Comparison of ENCODE assay signal across 28 cellular contexts in the genomic region with DNA sequence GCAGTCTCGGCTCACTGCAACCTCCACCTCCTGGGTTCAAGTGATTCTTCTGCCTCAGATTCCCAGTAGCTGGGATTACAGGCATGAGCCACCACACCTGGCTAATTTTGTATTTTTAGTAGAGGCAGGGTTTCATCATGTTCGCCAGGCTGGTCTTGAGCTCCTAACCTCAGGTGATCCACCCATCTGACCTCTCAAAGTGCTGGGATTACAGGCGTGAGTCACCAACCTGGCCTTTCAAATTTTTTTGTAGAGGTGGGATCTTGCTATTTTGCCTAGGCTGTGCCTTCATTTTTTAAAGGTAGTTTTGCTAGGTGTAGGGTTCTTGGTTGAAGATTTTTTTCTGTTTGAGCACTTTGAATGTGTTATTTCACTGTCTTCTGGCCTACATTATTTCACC.
"Had no signal": no experiment of that assay in that cellular context is flagged by ENCODE, and none has a peak within 500 bp of the region (broad histone marks: within the 10 kb centered on the region; RNA-seq: fewer than 3 reads in every experiment).

No MANE protein-coding gene starts in this region.

- H3K9me3 ChIP-seq: MG63, Peyer's patch, SJSA1 had no signal

- H3K9me3 Mint-ChIP-seq: activated B cell treated with CpG ODN at 0.5 μM for 24 hours; activated CD4-positive, alpha-beta memory T cell treated with anti-CD3 and anti-CD28 coated beads for 36 hours; activated naive CD4-positive, alpha-beta T cell treated with anti-CD3 and anti-CD28 coated beads for 36 hours; activated T-cell treated with anti-CD3 and anti-CD28 coated beads, Interleukin-2, amount 50 U/mL, for 24 hours; activated T-helper 17 cell treated with anti-CD3 and anti-CD28 coated beads, Interleukin-2, amount 50 U/mL, for 72 hours; IgD-negative memory B cell had no signal

- H3K27ac ChIP-seq: cardiac muscle cell, Peyer's patch, SJSA1 had no signal

- H3K4me3 Mint-ChIP-seq: activated B cell treated with CpG ODN at 0.5 μM for 24 hours; activated CD4-positive, alpha-beta memory T cell treated with anti-CD3 and anti-CD28 coated beads for 36 hours; activated CD4-positive, alpha-beta T cell treated with anti-CD3 and anti-CD28 coated beads, Interleukin-2, amount 10 ng/mL, durations not matched to agents 24 days and 14 days; activated naive CD4-positive, alpha-beta T cell treated with anti-CD3 and anti-CD28 coated beads for 36 hours; activated naive CD8-positive, alpha-beta T cell; activated T-cell treated with anti-CD3 and anti-CD28 coated beads, Interleukin-2, amount 50 U/mL, for 24 hours; activated T-helper 17 cell treated with anti-CD3 and anti-CD28 coated beads, Interleukin-2, amount 50 U/mL, for 72 hours; brain; IgD-negative memory B cell had no signal

- H3K4me1 ChIP-seq: SJSA1 had no signal

- DNase-seq: activated B cell treated with CpG ODN at 0.5 μM for 24 hours; activated CD4-positive, alpha-beta memory T cell treated with anti-CD3 and anti-CD28 coated beads for 36 hours; activated CD4-positive, alpha-beta T cell treated with anti-CD3 and anti-CD28 coated beads for 1 hour; activated CD4-positive, alpha-beta T cell treated with anti-CD3 and anti-CD28 coated beads, Interleukin-2, amount 10 ng/mL, durations not matched to agents 24 days and 14 days; activated gamma-delta T cell; activated naive CD4-positive, alpha-beta T cell treated with anti-CD3 and anti-CD28 coated beads for 36 hours; activated T-cell treated with anti-CD3 and anti-CD28 coated beads, Interleukin-2, amount 50 U/mL, for 24 hours; amygdala; KG1; MG63; MV-4-11; NCI-H1092 treated with DMSO at 0.1 percent for 48 hours; NCI-H1417 treated with DMSO at 0.1 percent for 48 hours; NCI-H1694; NCI-H2029; NCI-H510A treated with DMSO at 0.1 percent for 48 hours; NCI-H69; Peyer's patch; SHP77; SW 1271; T-helper 9 cell had no signal

- ATAC-seq: activated T-helper 17 cell treated with anti-CD3 and anti-CD28 coated beads, Interleukin-2, amount 50 U/mL, for 72 hours; SK-N-SH treated with all-trans-retinoic acid at 6 μM for 48 hours had no signal

- H3K27me3 Mint-ChIP-seq: activated B cell treated with CpG ODN at 0.5 μM for 24 hours; activated CD4-positive, alpha-beta memory T cell treated with anti-CD3 and anti-CD28 coated beads for 36 hours; activated CD4-positive, alpha-beta T cell treated with anti-CD3 and anti-CD28 coated beads, Interleukin-2, amount 10 ng/mL, durations not matched to agents 24 days and 14 days; activated naive CD8-positive, alpha-beta T cell; activated T-cell treated with anti-CD3 and anti-CD28 coated beads, Interleukin-2, amount 50 U/mL, for 24 hours; activated T-helper 17 cell treated with anti-CD3 and anti-CD28 coated beads, Interleukin-2, amount 50 U/mL, for 72 hours; IgD-negative memory B cell had no signal

- H3K4me3 ChIP-seq: cardiac muscle cell, MG63, Peyer's patch, SJSA1 had no signal

- H3K27ac Mint-ChIP-seq: activated B cell treated with CpG ODN at 0.5 μM for 24 hours; activated CD4-positive, alpha-beta memory T cell treated with anti-CD3 and anti-CD28 coated beads for 36 hours; activated CD4-positive, alpha-beta T cell treated with anti-CD3 and anti-CD28 coated beads, Interleukin-2, amount 10 ng/mL, durations not matched to agents 24 days and 14 days; activated naive CD4-positive, alpha-beta T cell treated with anti-CD3 and anti-CD28 coated beads for 36 hours; activated naive CD8-positive, alpha-beta T cell; activated T-helper 17 cell treated with anti-CD3 and anti-CD28 coated beads, Interleukin-2, amount 50 U/mL, for 72 hours; brain had no signal

- H3K27me3 ChIP-seq: cardiac muscle cell, MG63, Peyer's patch, SJSA1 had no signal
